ENCODE assay signal across 8 cellular contexts in the genomic region with DNA sequence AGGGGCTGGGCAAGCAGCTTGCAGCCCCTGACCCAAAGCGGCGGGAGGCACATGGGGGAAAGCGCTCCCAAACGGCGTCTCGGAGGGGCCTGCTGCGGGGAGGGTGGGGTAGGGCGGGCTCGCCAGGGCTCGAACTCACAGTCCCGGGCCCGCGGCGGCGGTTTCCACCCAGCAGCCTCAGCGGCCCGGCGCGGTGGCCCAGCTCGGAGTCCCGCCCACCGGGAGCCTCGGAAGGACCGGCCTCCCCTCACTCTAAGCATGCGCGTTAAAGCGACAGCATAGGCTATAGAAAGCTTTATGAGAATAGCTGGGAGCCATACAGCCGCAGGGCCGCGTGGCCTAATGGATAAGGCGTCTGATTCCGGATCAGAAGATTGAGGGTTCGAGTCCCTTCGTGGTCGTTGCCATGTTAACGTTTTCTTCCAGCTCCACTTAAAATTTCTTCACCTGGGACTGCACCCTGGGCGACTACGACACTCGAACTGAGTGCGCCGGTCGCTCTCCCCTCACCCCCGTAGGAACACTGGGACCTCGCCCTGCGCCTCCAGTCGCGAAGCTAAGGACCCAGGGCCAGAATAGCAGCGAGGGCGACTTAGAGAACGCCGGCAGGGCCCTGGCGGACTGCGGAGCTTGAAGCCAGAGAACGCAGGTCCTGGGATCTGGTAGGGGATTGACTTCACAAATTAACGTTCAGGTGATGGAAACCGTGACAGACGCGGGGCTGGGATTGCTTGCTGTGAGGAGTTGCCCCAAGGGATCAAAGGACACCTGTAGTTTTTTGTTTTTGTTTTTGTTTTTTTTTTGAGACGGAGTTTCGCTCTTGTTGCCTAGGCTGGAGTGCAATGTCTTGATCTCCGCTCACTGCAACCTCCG. TPM values are rescaled to one million over a fixed set of nuclear protein-coding genes. Genes with fewer than 3 reads are reported as not detected.
DNase-seq lines count a peak whose midpoint lies in the region; ATAC-seq and TF ChIP-seq lines count a peak whose summit lies in the region.

No MANE protein-coding gene starts in this region.

- H3K4me1 Mint-ChIP-seq in neural progenitor cell = peaks cover 24% of the 10 kb centered on the region

- no peaks in the 10 kb centered on the region for H3K9me3 ChIP-seq in ES-I3 (ENCODE audit: control insufficient read depth, insufficient read depth, low read length)
- H3K9me3 ChIP-seq in HAP-1 = no peaks in the 10 kb centered on the region
- no peaks in the 10 kb centered on the region for H3K9me3 ChIP-seq in MG63
- H3K9me3 ChIP-seq in neural progenitor cell (ENCODE audit: low read depth) = no peaks in the 10 kb centered on the region
- H3K9me3 ChIP-seq in stomach smooth muscle (ENCODE audit: control insufficient read depth in 2 of 2, low read length in 2 of 2) = peaks cover 2 to 7% of the 10 kb centered on the region in 2 donors

- H3K27ac Mint-ChIP-seq in neural progenitor cell = peak overlapping the region; percentile 83

- peak overlapping the region; percentile 49 for H3K4me3 ChIP-seq in HAP-1
- peak overlapping the region; percentile 65 for H3K4me3 ChIP-seq in MG63
- H3K4me3 ChIP-seq in neural progenitor cell = peak overlapping the region; percentile 73
- peak overlapping the region; percentile 80 to 86 for H3K4me3 ChIP-seq in stomach smooth muscle (ENCODE audit: low read length in 2 of 2)

- H3K4me1 ChIP-seq in ES-I3 (ENCODE audit: insufficient read depth, low read length) (0 out of 2 replicates have a peak, but pooled peaks cover 6% of the 10 kb centered on the region), HAP-1 (peaks cover 2% of the 10 kb centered on the region; the same call in 1 of the 2 replicates), foreskin keratinocyte (peaks cover 3% of the 10 kb centered on the region), neural progenitor cell (no peaks in the 10 kb centered on the region), stomach smooth muscle (ENCODE audit: control insufficient read depth, insufficient read depth, low read length) (peaks cover 21% of the 10 kb centered on the region)

- peak; percentile 97 for DNase-seq in HAP-1 (ENCODE audit: low spot score in 2 of 2)
- peak; percentile 95 for DNase-seq in MG63
- DNase-seq in SHP77 treated with DMSO at 0.1 percent for 48 hours (lab: John Stamatoyannopoulos, UW) = peak; percentile 92
- DNase-seq in activated gamma-delta T cell (lab: John Stamatoyannopoulos, UW) = peak; percentile 84
- DNase-seq in foreskin keratinocyte = peak; percentile 88 to 95
- peak; percentile 99 for DNase-seq in neural progenitor cell (ENCODE audit: low spot score)

- H3K27ac ChIP-seq in foreskin keratinocyte (peak overlapping the region; percentile 23), neural progenitor cell (no peak overlapping the region), stomach smooth muscle (ENCODE audit: low read length) (peak overlapping the region; percentile 74)

- H3K9me3 Mint-ChIP-seq in neural progenitor cell = peaks cover 15% of the 10 kb centered on the region

- peak overlapping the region; percentile 86 for H3K4me2 ChIP-seq in neural progenitor cell

- peak overlapping the region; percentile 95 for H3K4me3 Mint-ChIP-seq in neural progenitor cell

- H3F3A ChIP-seq in neural progenitor cell (ENCODE audit: low read depth) = peaks cover 41% of the 10 kb centered on the region

- no peak for TF ChIP-seq CTCF in foreskin keratinocyte (conservative IDR thresholded peaks at IDR 0.05)
- no peak for TF ChIP-seq CTCF in neural progenitor cell (IDR thresholded peaks at IDR 0.05)

- peak; percentile 79 for ATAC-seq in foreskin keratinocyte

- H2AFZ ChIP-seq in neural progenitor cell (replicated peaks) = peak overlapping the region; percentile 71

- H3K36me3 ChIP-seq in ES-I3 (ENCODE audit: insufficient read depth, low read length) (no peaks in the 10 kb centered on the region), HAP-1 (replicated peaks) (no peaks in the 10 kb centered on the region), MG63 (no peaks in the 10 kb centered on the region), neural progenitor cell (no peaks in the 10 kb centered on the region), stomach smooth muscle (ENCODE audit: control insufficient read depth in 2 of 2, insufficient read depth in 2 of 2, low read length in 2 of 2) (no peaks in the 10 kb centered on the region)

- H4K20me1 ChIP-seq in neural progenitor cell (ENCODE audit: low read depth) = peaks cover 9% of the 10 kb centered on the region

- H3K27me3 Mint-ChIP-seq in neural progenitor cell (ENCODE audit: insufficient read depth, low read depth) = peaks cover 33% of the 10 kb centered on the region

- in situ Hi-C loops in HAP-1 (cut with MboI; ENCODE audit: low sequenced_read_pairs) = no loop called here

- H3K27me3 ChIP-seq in HAP-1 (ENCODE audit: low read depth) (no peaks in the 10 kb centered on the region), MG63 (no peaks in the 10 kb centered on the region), foreskin keratinocyte (no peaks in the 10 kb centered on the region), neural progenitor cell (peaks cover 52% of the 10 kb centered on the region), stomach smooth muscle (ENCODE audit: control insufficient read depth in 1 of 2, insufficient read depth in 2 of 2, low read length in 2 of 2) (no peaks in the 10 kb centered on the region)

- H3K36me3 Mint-ChIP-seq in neural progenitor cell = peaks cover 3% of the 10 kb centered on the region

- H3K9ac ChIP-seq in ES-I3 (ENCODE audit: low read depth, low read length) = peak overlapping the region; percentile 94
- H3K9ac ChIP-seq in neural progenitor cell = no peak overlapping the region
- H3K9ac ChIP-seq in stomach smooth muscle (ENCODE audit: low read length in 2 of 2) = peak overlapping the region; percentile 68 to 76

- no peaks in the 10 kb centered on the region for H3K79me2 ChIP-seq in neural progenitor cell (ENCODE audit: low read depth)

RNA-seq across cellular contexts. Expression of a gene that starts 15.8 kb away (rescaled TPM):
- 2.8 and 11.9 TPM in 2 replicates for total RNA-seq in MG63 (2014; rRNA removed; shearing (Covaris generic); ENCODE audit: low replicate concordance)
- total RNA-seq in foreskin keratinocyte = 4.4 and 5.4 TPM in 2 replicates
- 5.7 and 6.5 TPM in 2 replicates for polyA plus RNA-seq in foreskin keratinocyte
- total RNA-seq in neural progenitor cell (ENCODE audit: low replicate concordance) = 1.3 and 4.0 TPM in 2 replicates

RNA-seq across cellular contexts. Expression of a gene that starts 37.4 kb away (rescaled TPM):
- total RNA-seq in MG63 (2014; rRNA removed; shearing (Covaris generic); ENCODE audit: low replicate concordance) = not detected in 2 replicates
- total RNA-seq in foreskin keratinocyte (0.25 and 0.44 TPM in 2 replicates), neural progenitor cell (ENCODE audit: low replicate concordance) (not detected in 2 replicates)
- polyA plus RNA-seq in foreskin keratinocyte = 0.07 TPM in 1 of 2 replicates, not detected in the other

RNA-seq across cellular contexts. Expression of a gene that starts 38.2 kb away (rescaled TPM):
- 15.5 and 22.6 TPM in 2 replicates for total RNA-seq in MG63 (2014; rRNA removed; shearing (Covaris generic); ENCODE audit: low replicate concordance)
- 16.7 and 17.2 TPM in 2 replicates for total RNA-seq in foreskin keratinocyte
- 17.0 and 19.1 TPM in 2 replicates for polyA plus RNA-seq in foreskin keratinocyte
- total RNA-seq in neural progenitor cell (ENCODE audit: low replicate concordance) = 5.4 and 19.6 TPM in 2 replicates

RNA-seq across cellular contexts. Expression of a gene that starts 51.5 kb away (rescaled TPM):
- not detected in 2 replicates for total RNA-seq in MG63 (2014; rRNA removed; shearing (Covaris generic); ENCODE audit: low replicate concordance)
- not detected in 2 replicates for total RNA-seq in foreskin keratinocyte
- not detected in 2 replicates for polyA plus RNA-seq in foreskin keratinocyte
- total RNA-seq in neural progenitor cell (ENCODE audit: low replicate concordance) = 5.4 and 16.2 TPM in 2 replicates
